1 cellular context compared by ENCODE assay signal in the genomic region with DNA sequence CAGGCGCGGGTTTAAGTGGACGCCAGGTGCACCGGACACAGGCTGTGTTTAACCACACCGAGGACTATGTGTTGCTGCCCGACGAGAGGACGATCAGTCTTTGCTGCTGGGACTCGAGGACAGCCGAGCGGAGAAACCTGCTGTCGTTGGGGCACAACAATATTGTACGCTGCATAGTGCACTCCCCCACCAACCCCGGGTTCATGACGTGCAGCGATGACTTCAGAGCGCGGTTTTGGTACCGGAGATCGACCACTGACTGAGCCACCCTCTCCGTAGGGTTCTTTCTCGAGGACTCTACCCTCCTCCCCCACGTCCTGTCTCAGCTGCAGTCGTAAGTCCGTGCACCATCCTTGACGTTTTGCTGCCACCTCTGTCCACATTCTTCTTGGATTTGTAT.
TF ChIP-seq lines count a peak whose summit lies in the region.

No MANE protein-coding gene starts in this region.

TF ChIP-seq in HepG2, 621 proteins besides CTCF, POLR2A, EP300 and RAD21:
- TF ChIP-seq ATM (IDR thresholded peaks at IDR 0.05; ENCODE audit: borderline replicate concordance) (no peak), AGO2 (optimal IDR thresholded peaks at IDR 0.05; ENCODE audit: low read depth, low read length) (peak; percentile 64), ZNF768 (CRISPR knock-in tag; IDR thresholded peaks at IDR 0.05) (0 out of 2 replicates have a peak, but pooled peaks have one; percentile 14), RBFOX2 (IDR thresholded peaks at IDR 0.05; ENCODE audit: low read depth, low read length) (peak; percentile 34; the same call in 1 of the 2 replicates), ETV5 (CRISPR knock-in tag; IDR thresholded peaks at IDR 0.05; ENCODE audit: borderline replicate concordance) (no peak), ZBTB38 (CRISPR knock-in tag; IDR thresholded peaks at IDR 0.05) (0 out of 2 replicates have a peak, but pooled peaks have one; percentile 50), RBM22 (optimal IDR thresholded peaks at IDR 0.05; ENCODE audit: low read length) (peak; percentile 24)
- TF ChIP-seq, protein P1, sequence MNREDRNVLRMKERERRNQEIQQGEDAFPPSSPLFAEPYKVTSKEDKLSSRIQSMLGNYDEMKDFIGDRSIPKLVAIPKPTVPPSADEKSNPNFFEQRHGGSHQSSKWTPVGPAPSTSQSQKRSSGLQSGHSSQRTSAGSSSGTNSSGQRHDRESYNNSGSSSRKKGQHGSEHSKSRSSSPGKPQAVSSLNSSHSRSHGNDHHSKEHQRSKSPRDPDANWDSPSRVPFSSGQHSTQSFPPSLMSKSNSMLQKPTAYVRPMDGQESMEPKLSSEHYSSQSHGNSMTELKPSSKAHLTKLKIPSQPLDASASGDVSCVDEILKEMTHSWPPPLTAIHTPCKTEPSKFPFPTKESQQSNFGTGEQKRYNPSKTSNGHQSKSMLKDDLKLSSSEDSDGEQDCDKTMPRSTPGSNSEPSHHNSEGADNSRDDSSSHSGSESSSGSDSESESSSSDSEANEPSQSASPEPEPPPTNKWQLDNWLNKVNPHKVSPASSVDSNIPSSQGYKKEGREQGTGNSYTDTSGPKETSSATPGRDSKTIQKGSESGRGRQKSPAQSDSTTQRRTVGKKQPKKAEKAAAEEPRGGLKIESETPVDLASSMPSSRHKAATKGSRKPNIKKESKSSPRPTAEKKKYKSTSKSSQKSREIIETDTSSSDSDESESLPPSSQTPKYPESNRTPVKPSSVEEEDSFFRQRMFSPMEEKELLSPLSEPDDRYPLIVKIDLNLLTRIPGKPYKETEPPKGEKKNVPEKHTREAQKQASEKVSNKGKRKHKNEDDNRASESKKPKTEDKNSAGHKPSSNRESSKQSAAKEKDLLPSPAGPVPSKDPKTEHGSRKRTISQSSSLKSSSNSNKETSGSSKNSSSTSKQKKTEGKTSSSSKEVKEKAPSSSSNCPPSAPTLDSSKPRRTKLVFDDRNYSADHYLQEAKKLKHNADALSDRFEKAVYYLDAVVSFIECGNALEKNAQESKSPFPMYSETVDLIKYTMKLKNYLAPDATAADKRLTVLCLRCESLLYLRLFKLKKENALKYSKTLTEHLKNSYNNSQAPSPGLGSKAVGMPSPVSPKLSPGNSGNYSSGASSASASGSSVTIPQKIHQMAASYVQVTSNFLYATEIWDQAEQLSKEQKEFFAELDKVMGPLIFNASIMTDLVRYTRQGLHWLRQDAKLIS (CRISPR knock-in tag; IDR thresholded peaks at IDR 0.05), result no peak
- TF ChIP-seq, protein P2, sequence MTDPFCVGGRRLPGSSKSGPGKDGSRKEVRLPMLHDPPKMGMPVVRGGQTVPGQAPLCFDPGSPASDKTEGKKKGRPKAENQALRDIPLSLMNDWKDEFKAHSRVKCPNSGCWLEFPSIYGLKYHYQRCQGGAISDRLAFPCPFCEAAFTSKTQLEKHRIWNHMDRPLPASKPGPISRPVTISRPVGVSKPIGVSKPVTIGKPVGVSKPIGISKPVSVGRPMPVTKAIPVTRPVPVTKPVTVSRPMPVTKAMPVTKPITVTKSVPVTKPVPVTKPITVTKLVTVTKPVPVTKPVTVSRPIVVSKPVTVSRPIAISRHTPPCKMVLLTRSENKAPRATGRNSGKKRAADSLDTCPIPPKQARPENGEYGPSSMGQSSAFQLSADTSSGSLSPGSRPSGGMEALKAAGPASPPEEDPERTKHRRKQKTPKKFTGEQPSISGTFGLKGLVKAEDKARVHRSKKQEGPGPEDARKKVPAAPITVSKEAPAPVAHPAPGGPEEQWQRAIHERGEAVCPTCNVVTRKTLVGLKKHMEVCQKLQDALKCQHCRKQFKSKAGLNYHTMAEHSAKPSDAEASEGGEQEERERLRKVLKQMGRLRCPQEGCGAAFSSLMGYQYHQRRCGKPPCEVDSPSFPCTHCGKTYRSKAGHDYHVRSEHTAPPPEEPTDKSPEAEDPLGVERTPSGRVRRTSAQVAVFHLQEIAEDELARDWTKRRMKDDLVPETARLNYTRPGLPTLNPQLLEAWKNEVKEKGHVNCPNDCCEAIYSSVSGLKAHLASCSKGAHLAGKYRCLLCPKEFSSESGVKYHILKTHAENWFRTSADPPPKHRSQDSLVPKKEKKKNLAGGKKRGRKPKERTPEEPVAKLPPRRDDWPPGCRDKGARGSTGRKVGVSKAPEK (CRISPR knock-in tag; IDR thresholded peaks at IDR 0.05; ENCODE audit: borderline replicate concordance), result no peak
